17 cellular contexts compared by ENCODE assay signal in the genomic region with DNA sequence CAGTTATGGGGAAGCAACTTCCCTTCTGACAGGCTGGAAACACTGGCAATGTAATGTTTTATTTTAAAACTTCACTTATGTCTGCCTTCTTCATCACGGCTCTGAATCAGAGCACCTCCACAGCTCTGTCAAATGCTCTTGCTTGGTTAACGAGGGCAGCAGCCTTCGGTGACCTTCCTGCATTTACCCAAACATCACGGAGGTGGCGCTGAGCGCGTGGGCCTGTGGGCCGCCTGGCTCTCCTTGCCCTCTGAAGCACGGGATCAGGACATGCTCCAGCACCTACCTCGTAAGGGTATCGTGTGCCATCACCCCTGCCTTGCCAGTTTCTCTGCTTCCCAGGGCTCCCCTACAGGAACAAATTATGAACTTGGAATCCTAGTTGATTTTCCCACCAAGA.
DNase-seq lines count a peak whose midpoint lies in the region; ATAC-seq and TF ChIP-seq lines count a peak whose summit lies in the region.
"Had no signal": no experiment of that assay in that cellular context is flagged by ENCODE, and none has a peak within 500 bp of the region (broad histone marks: within the 10 kb centered on the region; RNA-seq: fewer than 3 reads in every experiment).

No MANE protein-coding gene starts in this region.

- peak overlapping the region; percentile 40 for H3K27ac ChIP-seq in layer of hippocampus (ENCODE audit: low read depth, low read length)
- H3K27ac ChIP-seq: body of pancreas, left lung had no signal

- no peak for ATAC-seq in GM18505 (IDR thresholded peaks at IDR 0.05; ENCODE audit: unreplicated experiment)
- ATAC-seq in GM21515 (IDR thresholded peaks at IDR 0.05; ENCODE audit: unreplicated experiment) = no peak
- ATAC-seq: body of pancreas; CD8-positive, alpha-beta T cell; left lung; stimulated activated naive CD8-positive, alpha-beta T cell treated with anti-CD3 and anti-CD28 coated beads, Interleukin-15, Interleukin-2, amounts not matched to agents 100 U/mL and 50 U/mL, for 24 hours; T-cell had no signal

- in situ Hi-C loops in SK-MEL-5 (cut with HindIII; ENCODE audit: low pct_unique_long_range_greater_than_20kb, low sequenced_read_pairs) = no loop called here

- no peak for TF ChIP-seq POLR2A in GM18505 (IDR thresholded peaks at IDR 0.05; ENCODE audit: borderline replicate concordance, extremely low read depth, insufficient read depth, insufficient read length)

- DNase-seq in DMS153 (lab: John Stamatoyannopoulos, UW) (peak; percentile 79), NCI-H1092 treated with DMSO at 0.1 percent for 48 hours (lab: John Stamatoyannopoulos, UW) (peak; percentile 90), SK-MEL-5 (ENCODE audit: low read depth, low spot score) (peak; percentile 13), ureter (ENCODE audit: low spot score) (no peak)
- no peak for DNase-seq in activated T-cell treated with anti-CD3 and anti-CD28 coated beads, Interleukin-2, amount 50 U/mL, for 48 hours
- DNase-seq: activated CD4-positive, alpha-beta T cell treated with anti-CD3 and anti-CD28 coated beads, Interleukin-2, amount 10 ng/mL, durations not matched to agents 7 days and 5 days; CD8-positive, alpha-beta T cell; left lung; midbrain; stimulated activated CD4-positive, alpha-beta T cell treated with anti-CD3 and anti-CD28 coated beads, Interleukin-2, amount 100 ng/mL, for 48 hours; stimulated activated naive CD8-positive, alpha-beta T cell treated with anti-CD3 and anti-CD28 coated beads, Interleukin-15, Interleukin-2, amounts not matched to agents 100 U/mL and 50 U/mL, for 24 hours; trophoblast cell had no signal

- no peaks in the 10 kb centered on the region for H3K27me3 ChIP-seq in layer of hippocampus (ENCODE audit: control insufficient read depth, insufficient read depth, low read length)
- H3K27me3 ChIP-seq: body of pancreas had no signal

Comparison
In these comparisons a context has a peak if more than half of its experiments do, and no peak if none do; other contexts are left out.
1. DNase-seq: peak in DMS153 (single experiment), NCI-H1092 treated with DMSO at 0.1 percent for 48 hours (single experiment) and SK-MEL-5 (single experiment); none in ureter (single experiment) and activated T-cell treated with anti-CD3 and anti-CD28 coated beads, Interleukin-2, amount 50 U/mL, for 48 hours (0 of 2).